ENCODE assay signal across 30 cellular contexts in the genomic region with DNA sequence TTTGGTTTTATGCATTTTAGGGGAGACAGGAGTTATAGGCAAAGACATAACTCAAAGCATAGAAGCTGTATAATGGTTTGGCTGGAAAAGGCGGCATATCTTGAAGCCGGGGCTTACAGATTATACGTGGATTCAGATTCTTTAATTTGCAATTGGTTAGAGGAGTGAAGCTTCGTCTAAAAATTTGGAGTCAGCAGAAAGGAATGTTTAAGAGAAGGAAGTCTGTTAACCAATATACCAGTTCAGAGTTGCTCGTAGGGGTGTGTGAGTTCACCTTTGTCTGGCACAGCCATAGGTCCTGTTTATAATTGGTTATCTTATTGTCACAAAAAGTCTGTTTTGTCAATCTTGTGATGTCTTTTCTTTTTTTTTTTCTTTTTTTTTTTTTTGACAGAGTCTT. TPM values are rescaled to one million over a fixed set of nuclear protein-coding genes. Genes with fewer than 3 reads are reported as not detected.
A peak's percentile ranks its signal among the peaks of the same experiment; 100 is the strongest.
DNase-seq lines count a peak whose midpoint lies in the region; ATAC-seq and TF ChIP-seq lines count a peak whose summit lies in the region.
"Had no signal": no experiment of that assay in that cellular context is flagged by ENCODE, and none has a peak within 500 bp of the region (broad histone marks: within the 10 kb centered on the region; RNA-seq: fewer than 3 reads in every experiment).

No MANE protein-coding gene starts in this region.

- H3K9me3 Mint-ChIP-seq in activated CD8-positive, alpha-beta T cell treated with anti-CD3 and anti-CD28 coated beads, Interleukin-2, amount 10 ng/mL, durations not matched to agents 7 days and 5 days (ENCODE audit: insufficient read depth) = no peaks in the 10 kb centered on the region
- H3K9me3 Mint-ChIP-seq in stimulated activated naive B cell treated with anti-CD40 and anti-IgM and Interleukin-4, amounts not matched to agents 10 μg/mL and 1 μg/mL and 100 μg/mL, for 72 hours = no peaks in the 10 kb centered on the region
- H3K9me3 Mint-ChIP-seq in Calu3 (ENCODE audit: low read depth, unreplicated experiment) = no peaks in the 10 kb centered on the region
- H3K9me3 Mint-ChIP-seq: activated CD8-positive, alpha-beta T cell treated with anti-CD3 and anti-CD28 coated beads for 36 hours; activated naive CD4-positive, alpha-beta T cell treated with anti-CD3 and anti-CD28 coated beads for 36 hours; activated T-cell treated with anti-CD3 and anti-CD28 coated beads, Interleukin-2, amount 50 U/mL, for 4 hours; central memory CD8-positive, alpha-beta T cell had no signal

- no peak overlapping the region for H3K27ac ChIP-seq in PC-3 (ENCODE audit: low read length)
- H3K27ac ChIP-seq in osteoblast (ENCODE audit: low read depth, low read length) = no peak overlapping the region
- no peak overlapping the region for H3K27ac ChIP-seq in upper lobe of right lung
- H3K27ac ChIP-seq: dorsolateral prefrontal cortex, gastrocnemius medialis, HL-60, spleen, stomach, transverse colon had no signal

- no TSS peak for BruUV-seq in PC-3 (replicated peaks; lab: Mats Ljungman, UMichigan)
- BruUV-seq in Calu3 (replicated peaks; lab: Mats Ljungman, UMichigan) = no TSS peak

- peaks cover 31% of the 10 kb centered on the region for H3K27me3 Mint-ChIP-seq in activated CD8-positive, alpha-beta T cell treated with anti-CD3 and anti-CD28 coated beads, Interleukin-2, amount 10 ng/mL, durations not matched to agents 7 days and 5 days (ENCODE audit: low read depth)
- peaks cover 12 to 42% of the 10 kb centered on the region in 2 donors for H3K27me3 Mint-ChIP-seq in stimulated activated naive B cell treated with anti-CD40 and anti-IgM and Interleukin-4, amounts not matched to agents 10 μg/mL and 1 μg/mL and 100 μg/mL, for 72 hours
- no peaks in the 10 kb centered on the region for H3K27me3 Mint-ChIP-seq in Calu3 (ENCODE audit: unreplicated experiment)

- no peaks in the 10 kb centered on the region for H3F3A ChIP-seq in PC-3 (ENCODE audit: low read length, unreplicated experiment)

- peak; percentile 41 for DNase-seq in HCEC 1CT
- peak; percentile 79 for DNase-seq in PC-3
- peak; percentile 70 for DNase-seq in epithelial cell of esophagus (ENCODE audit: low read depth)
- DNase-seq in osteoblast (ENCODE audit: insufficient read length, low spot score, missing footprints) = peak; percentile 77
- no peak for DNase-seq in activated CD8-positive, alpha-beta T cell treated with anti-CD3 and anti-CD28 coated beads, Interleukin-2, amount 10 ng/mL, durations not matched to agents 7 days and 5 days
- no peak for DNase-seq in stimulated activated naive B cell treated with anti-CD40 and anti-IgM and Interleukin-4, amounts not matched to agents 10 μg/mL and 1 μg/mL and 100 μg/mL, for 72 hours
- no peak for DNase-seq in Calu3
- DNase-seq in upper lobe of right lung = no peak
- DNase-seq: activated CD8-positive, alpha-beta T cell treated with anti-CD3 and anti-CD28 coated beads for 36 hours; activated naive CD4-positive, alpha-beta T cell treated with anti-CD3 and anti-CD28 coated beads for 36 hours; activated T-cell treated with anti-CD3 and anti-CD28 coated beads, Interleukin-2, amount 50 U/mL, for 4 hours; AML-193; amygdala; DND-41; dorsolateral prefrontal cortex; gastrocnemius medialis; hypothalamus; islet precursor cell; KBM-7; NCI-H1436 treated with DMSO at 0.1 percent for 48 hours; NCI-H2171; Right ventricle myocardium superior; spleen; stimulated activated CD4-positive, alpha-beta T cell treated with anti-CD3 and anti-CD28 coated beads, Interleukin-4, amount 100 ng/mL, for 4 hours; stomach; transverse colon had no signal

- POLR2A ChIA-PET in PC-3 (lab: Charles Lee; ENCODE audit: unreplicated experiment) = no interaction called here
- POLR2A ChIA-PET in activated CD8-positive, alpha-beta T cell treated with anti-CD3 and anti-CD28 coated beads, Interleukin-2, amount 10 ng/mL, durations not matched to agents 7 days and 5 days (lab: Charles Lee) = no interaction called here

- TF ChIP-seq CTCF in PC-3 (conservative IDR thresholded peaks at IDR 0.05; ENCODE audit: low read depth, low read length) (no peak), epithelial cell of esophagus (IDR thresholded peaks at IDR 0.05; ENCODE audit: insufficient read depth, low read depth, low read length, missing control alignments) (no peak), osteoblast (IDR thresholded peaks at IDR 0.05; ENCODE audit: extremely low read depth, low read depth, low read length) (no peak), Calu3 (IDR thresholded peaks at IDR 0.05; ENCODE audit: unreplicated experiment) (no peak), upper lobe of right lung (IDR thresholded peaks at IDR 0.05) (no peak)

- H3K9me2 ChIP-seq in PC-3 (replicated peaks; ENCODE audit: low read length) = no peaks in the 10 kb centered on the region

- no peaks in the 10 kb centered on the region for H3K36me3 Mint-ChIP-seq in activated CD8-positive, alpha-beta T cell treated with anti-CD3 and anti-CD28 coated beads, Interleukin-2, amount 10 ng/mL, durations not matched to agents 7 days and 5 days (ENCODE audit: low read depth)
- H3K36me3 Mint-ChIP-seq in stimulated activated naive B cell treated with anti-CD40 and anti-IgM and Interleukin-4, amounts not matched to agents 10 μg/mL and 1 μg/mL and 100 μg/mL, for 72 hours = no peaks in the 10 kb centered on the region
- H3K36me3 Mint-ChIP-seq in Calu3 (ENCODE audit: insufficient read depth, unreplicated experiment) = no peaks in the 10 kb centered on the region

- no peak overlapping the region for H3K27ac Mint-ChIP-seq in activated CD8-positive, alpha-beta T cell treated with anti-CD3 and anti-CD28 coated beads, Interleukin-2, amount 10 ng/mL, durations not matched to agents 7 days and 5 days
- H3K27ac Mint-ChIP-seq in stimulated activated naive B cell treated with anti-CD40 and anti-IgM and Interleukin-4, amounts not matched to agents 10 μg/mL and 1 μg/mL and 100 μg/mL, for 72 hours = no peak overlapping the region
- no peak overlapping the region for H3K27ac Mint-ChIP-seq in Calu3 (ENCODE audit: unreplicated experiment)
- H3K27ac Mint-ChIP-seq: activated CD8-positive, alpha-beta T cell treated with anti-CD3 and anti-CD28 coated beads for 36 hours; activated naive CD4-positive, alpha-beta T cell treated with anti-CD3 and anti-CD28 coated beads for 36 hours had no signal

- H3K4me1 ChIP-seq in PC-3 (ENCODE audit: insufficient read depth, low read length) = peaks cover 11% of the 10 kb centered on the region
- no peaks in the 10 kb centered on the region for H3K4me1 ChIP-seq in osteoblast (ENCODE audit: insufficient read depth, low read length)
- no peaks in the 10 kb centered on the region for H3K4me1 ChIP-seq in upper lobe of right lung
- H3K4me1 ChIP-seq: gastrocnemius medialis, spleen, stomach, transverse colon had no signal

- H4K20me1 ChIP-seq in PC-3 (ENCODE audit: low read length) = no peaks in the 10 kb centered on the region
- no peaks in the 10 kb centered on the region for H4K20me1 ChIP-seq in osteoblast (ENCODE audit: insufficient read depth, low read length)

- CTCF ChIA-PET in PC-3 (lab: Charles Lee) (no interaction called here), Calu3 (lab: Charles Lee) (interaction anchor here (0.6 to 1.1 kb wide), 3 partner anchors 11 to 373 kb away, joined by 3 read pairs; no protein-coding TSS in a partner anchor)
- CTCF ChIA-PET in activated CD8-positive, alpha-beta T cell treated with anti-CD3 and anti-CD28 coated beads, Interleukin-2, amount 10 ng/mL, durations not matched to agents 7 days and 5 days (lab: Charles Lee) = no interaction called here

- no peaks in the 10 kb centered on the region for H3K4me1 Mint-ChIP-seq in activated CD8-positive, alpha-beta T cell treated with anti-CD3 and anti-CD28 coated beads, Interleukin-2, amount 10 ng/mL, durations not matched to agents 7 days and 5 days (ENCODE audit: low read depth)
- H3K4me1 Mint-ChIP-seq in stimulated activated naive B cell treated with anti-CD40 and anti-IgM and Interleukin-4, amounts not matched to agents 10 μg/mL and 1 μg/mL and 100 μg/mL, for 72 hours = peaks cover 4 to 5% of the 10 kb centered on the region in 2 donors
- peaks cover 23% of the 10 kb centered on the region for H3K4me1 Mint-ChIP-seq in Calu3 (ENCODE audit: low read depth, unreplicated experiment)
- H3K4me1 Mint-ChIP-seq: central memory CD8-positive, alpha-beta T cell had no signal

- no peaks in the 10 kb centered on the region for H3K27me3 ChIP-seq in PC-3 (ENCODE audit: low read length)
- peaks cover 31% of the 10 kb centered on the region for H3K27me3 ChIP-seq in osteoblast (ENCODE audit: insufficient read depth, low read length)
- peaks cover 4% of the 10 kb centered on the region for H3K27me3 ChIP-seq in upper lobe of right lung

- no peak overlapping the region for H3K4me3 Mint-ChIP-seq in activated CD8-positive, alpha-beta T cell treated with anti-CD3 and anti-CD28 coated beads, Interleukin-2, amount 10 ng/mL, durations not matched to agents 7 days and 5 days
- H3K4me3 Mint-ChIP-seq in stimulated activated naive B cell treated with anti-CD40 and anti-IgM and Interleukin-4, amounts not matched to agents 10 μg/mL and 1 μg/mL and 100 μg/mL, for 72 hours = no peak overlapping the region
- H3K4me3 Mint-ChIP-seq in Calu3 (ENCODE audit: low read depth, unreplicated experiment) = no peak overlapping the region
- H3K4me3 Mint-ChIP-seq: activated CD8-positive, alpha-beta T cell treated with anti-CD3 and anti-CD28 coated beads for 36 hours; activated naive CD4-positive, alpha-beta T cell treated with anti-CD3 and anti-CD28 coated beads for 36 hours; activated T-cell treated with anti-CD3 and anti-CD28 coated beads, Interleukin-2, amount 50 U/mL, for 4 hours; central memory CD8-positive, alpha-beta T cell had no signal

- H3K9ac ChIP-seq in PC-3 (ENCODE audit: low read length) = no peak overlapping the region

- H3K9me3 ChIP-seq in PC-3 (ENCODE audit: low read length) (no peaks in the 10 kb centered on the region), osteoblast (ENCODE audit: low read depth, low read length) (no peaks in the 10 kb centered on the region), upper lobe of right lung (no peaks in the 10 kb centered on the region)
- H3K9me3 ChIP-seq: gastrocnemius medialis, spleen, stomach, transverse colon had no signal

- H3K36me3 ChIP-seq in PC-3 (ENCODE audit: low read depth, low read length) = no peaks in the 10 kb centered on the region
- H3K36me3 ChIP-seq in osteoblast (ENCODE audit: insufficient read depth, low read length) = no peaks in the 10 kb centered on the region
- no peaks in the 10 kb centered on the region for H3K36me3 ChIP-seq in upper lobe of right lung
- H3K36me3 ChIP-seq: gastrocnemius medialis, spleen, stomach, transverse colon had no signal

- H3K4me3 ChIP-seq in PC-3 (ENCODE audit: low read length) (no peak overlapping the region), epithelial cell of esophagus (ENCODE audit: low read length) (no peak overlapping the region), osteoblast (ENCODE audit: insufficient read depth, low read length) (no peak overlapping the region), upper lobe of right lung (no peak overlapping the region)
- H3K4me3 ChIP-seq: dorsolateral prefrontal cortex, gastrocnemius medialis, spleen, stomach, transverse colon had no signal

- H3K79me2 ChIP-seq in PC-3 (ENCODE audit: low read length) (no peaks in the 10 kb centered on the region), osteoblast (ENCODE audit: insufficient read depth, low read length) (no peaks in the 10 kb centered on the region)

- intact Hi-C loops in PC-3 (cut with micrococcal nuclease) (no loop called here), Calu3 (cut with micrococcal nuclease; ENCODE audit: unreplicated experiment) (no loop called here), upper lobe of right lung (cut with DNase I) (no loop called here)

- H3K4me2 ChIP-seq in PC-3 (ENCODE audit: low read length) = peak overlapping the region; percentile 37
- no peak overlapping the region for H3K4me2 ChIP-seq in osteoblast (ENCODE audit: insufficient read depth, low read length)

- ATAC-seq in PC-3 (peak; percentile 97), upper lobe of right lung (no peak)
- ATAC-seq in activated CD8-positive, alpha-beta T cell treated with anti-CD3 and anti-CD28 coated beads, Interleukin-2, amount 10 ng/mL, durations not matched to agents 7 days and 5 days = no peak
- ATAC-seq in stimulated activated naive B cell treated with anti-CD40 and anti-IgM and Interleukin-4, amounts not matched to agents 10 μg/mL and 1 μg/mL and 100 μg/mL, for 72 hours (replicated peaks) = no peak
- ATAC-seq: activated CD4-positive, CD25-positive, alpha-beta regulatory T cell treated with anti-CD3 and anti-CD28 coated beads, Interleukin-2, amount 50 U/mL, for 24 hours; activated CD8-positive, alpha-beta T cell treated with anti-CD3 and anti-CD28 coated beads for 36 hours; activated T-cell treated with anti-CD3 and anti-CD28 coated beads, Interleukin-2, amount 50 U/mL, for 4 hours; gastrocnemius medialis had no signal

- H2AFZ ChIP-seq in PC-3 (ENCODE audit: low read length) (peak overlapping the region; percentile 39), osteoblast (ENCODE audit: low read length) (no peak overlapping the region)

RNA-seq across cellular contexts. Expression of a gene that starts 8.9 kb away (rescaled TPM):
- total RNA-seq in PC-3 (2014; rRNA removed) (not detected in 2 replicates), osteoblast (not detected in 2 replicates), Calu3 (2022) (8.3 and 9.7 TPM in 2 replicates), upper lobe of right lung (0.72 TPM)
- not detected for total RNA-seq in activated CD8-positive, alpha-beta T cell treated with anti-CD3 and anti-CD28 coated beads, Interleukin-2, amount 10 ng/mL, durations not matched to agents 7 days and 5 days
- total RNA-seq: activated CD8-positive, alpha-beta T cell treated with anti-CD3 and anti-CD28 coated beads for 36 hours; activated naive CD4-positive, alpha-beta T cell treated with anti-CD3 and anti-CD28 coated beads for 36 hours; activated T-cell treated with anti-CD3 and anti-CD28 coated beads, Interleukin-2, amount 50 U/mL, for 4 hours; gastrocnemius medialis; lung microvascular endothelial cell; Right ventricle myocardium superior; spleen; transverse colon had no signal

RNA-seq across cellular contexts. Expression of a gene that starts 29.5 kb away (rescaled TPM):
- total RNA-seq in PC-3 (2014; rRNA removed) = not detected in 2 replicates
- not detected in 2 replicates for total RNA-seq in osteoblast
- total RNA-seq in activated CD8-positive, alpha-beta T cell treated with anti-CD3 and anti-CD28 coated beads, Interleukin-2, amount 10 ng/mL, durations not matched to agents 7 days and 5 days = not detected
- not detected in 2 replicates for total RNA-seq in Calu3 (2022)
- total RNA-seq in upper lobe of right lung = not detected
- total RNA-seq: activated CD8-positive, alpha-beta T cell treated with anti-CD3 and anti-CD28 coated beads for 36 hours; activated naive CD4-positive, alpha-beta T cell treated with anti-CD3 and anti-CD28 coated beads for 36 hours; activated T-cell treated with anti-CD3 and anti-CD28 coated beads, Interleukin-2, amount 50 U/mL, for 4 hours; gastrocnemius medialis; lung microvascular endothelial cell; Right ventricle myocardium superior; spleen; stomach; transverse colon had no signal

Comparison
In these comparisons a context has a peak if more than half of its experiments do, and no peak if none do; other contexts are left out.
1. DNase-seq: peak in HCEC 1CT (single experiment), PC-3 (single experiment), epithelial cell of esophagus (single experiment) and osteoblast (single experiment); none in activated CD8-positive, alpha-beta T cell treated with anti-CD3 and anti-CD28 coated beads, Interleukin-2, amount 10 ng/mL, durations not matched to agents 7 days and 5 days (single experiment), stimulated activated naive B cell treated with anti-CD40 and anti-IgM and Interleukin-4, amounts not matched to agents 10 μg/mL and 1 μg/mL and 100 μg/mL, for 72 hours (single experiment), Calu3 (single experiment) and upper lobe of right lung (single experiment).